ENCODE assay signal across 17 cellular contexts in genomic region chr17:32914181-32914580, GRCh38. TPM values are rescaled to one million over a fixed set of nuclear protein-coding genes. Genes with fewer than 3 reads are reported as not detected.
A peak's percentile ranks its signal among the peaks of the same experiment; 100 is the strongest.
DNase-seq lines count a peak whose midpoint lies in the region; ATAC-seq lines count a peak whose summit lies in the region.
"Had no signal": no experiment of that assay in that cellular context is flagged by ENCODE, and none has a peak within 500 bp of the region (broad histone marks: within the 10 kb centered on the region; RNA-seq: fewer than 3 reads in every experiment).

No MANE protein-coding gene starts in this region.

- H3K4me3 Mint-ChIP-seq in activated T-helper 2 cell treated with anti-CD3 and anti-CD28 coated beads, Interferon-gamma antibody, Interleukin-2, Interleukin-4, amounts not matched to agents 10 μg/mL and 5 μg/mL and 100 μg/mL, durations not matched to agents 14 hours and 24 hours and 36 hours (ENCODE audit: low read depth) = peak overlapping the region; percentile 62
- H3K4me3 Mint-ChIP-seq: CD14-positive monocyte, IgD-negative memory B cell had no signal

- H3K4me1 Mint-ChIP-seq in activated T-helper 2 cell treated with anti-CD3 and anti-CD28 coated beads, Interferon-gamma antibody, Interleukin-2, Interleukin-4, amounts not matched to agents 10 μg/mL and 5 μg/mL and 100 μg/mL, durations not matched to agents 14 hours and 24 hours and 36 hours (ENCODE audit: low read depth) = peaks cover 67% of the 10 kb centered on the region
- H3K4me1 Mint-ChIP-seq: CD14-positive monocyte had no signal

- H3K4me3 ChIP-seq in Karpas-422 (ENCODE audit: low read length) = no peak overlapping the region
- H3K4me3 ChIP-seq: A549 had no signal

- H3K36me3 ChIP-seq in Karpas-422 (ENCODE audit: insufficient read depth, low read length) = no peaks in the 10 kb centered on the region

- H3K9ac ChIP-seq in Karpas-422 (ENCODE audit: low read length) = no peak overlapping the region

- H2AFZ ChIP-seq in Karpas-422 (ENCODE audit: low read length) = no peak overlapping the region

- intact Hi-C loops in activated T-helper 2 cell treated with anti-CD3 and anti-CD28 coated beads, Interferon-gamma antibody, Interleukin-2, Interleukin-4, amounts not matched to agents 10 μg/mL and 5 μg/mL and 100 μg/mL, durations not matched to agents 14 hours and 24 hours and 36 hours (cut with micrococcal nuclease) = loop anchor here (1.0 to 10.0 kb wide), 5 partner anchors 10 to 389 kb away; partner anchors contain the start of genes MYO1D and TMEM98

- no peaks in the 10 kb centered on the region for H3K79me2 ChIP-seq in Karpas-422 (ENCODE audit: low read length)

- H3K27me3 ChIP-seq in Karpas-422 (ENCODE audit: low read length) = no peaks in the 10 kb centered on the region

- H3K27ac Mint-ChIP-seq in activated T-helper 2 cell treated with anti-CD3 and anti-CD28 coated beads, Interferon-gamma antibody, Interleukin-2, Interleukin-4, amounts not matched to agents 10 μg/mL and 5 μg/mL and 100 μg/mL, durations not matched to agents 14 hours and 24 hours and 36 hours = peak overlapping the region; percentile 93
- H3K27ac Mint-ChIP-seq: CD14-positive monocyte, IgD-negative memory B cell had no signal

- H4K20me1 ChIP-seq in Karpas-422 (ENCODE audit: insufficient read depth, low read depth, low read length) = no peaks in the 10 kb centered on the region

- peak; percentile 37 to 61 for DNase-seq in activated CD4-positive, alpha-beta T cell treated with anti-CD3 and anti-CD28 coated beads, Interleukin-2, amount 50 U/mL, for 48 hours
- no peak for DNase-seq in activated CD4-positive, alpha-beta T cell treated with anti-CD3 and anti-CD28 coated beads for 1 hour
- DNase-seq in stimulated activated CD4-positive, alpha-beta T cell treated with anti-CD3 and anti-CD28 coated beads, Interleukin-15, amount 100 ng/mL, for 24 hours = peak; percentile 42
- DNase-seq in stimulated activated CD4-positive, alpha-beta T cell treated with anti-CD3 and anti-CD28 coated beads, Interleukin-12 subunit alpha, Interleukin-12 subunit beta, amount 100 ng/mL, for 4 hours = no peak
- DNase-seq in activated T-helper 2 cell treated with anti-CD3 and anti-CD28 coated beads, Interferon-gamma antibody, Interleukin-2, Interleukin-4, amounts not matched to agents 10 μg/mL and 5 μg/mL and 100 μg/mL, durations not matched to agents 14 hours and 24 hours and 36 hours (ENCODE audit: low spot score) = peak; percentile 39
- no peak for DNase-seq in stimulated activated naive CD8-positive, alpha-beta T cell treated with anti-CD3 and anti-CD28 coated beads, Interleukin-15, Interleukin-2, amounts not matched to agents 100 U/mL and 50 U/mL, for 24 hours
- no peak for DNase-seq in Karpas-422
- DNase-seq: COR-L47, DMS153, EL, NCI-H1436, NCI-H2081, NCI-H510A treated with DMSO at 0.1 percent for 48 hours had no signal

- no peaks in the 10 kb centered on the region for H3K9me2 ChIP-seq in Karpas-422 (replicated peaks; ENCODE audit: insufficient read depth, low read length)

- H3K4me2 ChIP-seq in Karpas-422 (ENCODE audit: low read depth, low read length, poor library complexity, severe bottlenecking) = no peak overlapping the region
- H3K4me2 ChIP-seq: A549 had no signal

- H3K9me3 ChIP-seq in Karpas-422 (ENCODE audit: low read length) = no peaks in the 10 kb centered on the region
- H3K9me3 ChIP-seq: A549 had no signal

- ATAC-seq in stimulated activated naive CD8-positive, alpha-beta T cell treated with anti-CD3 and anti-CD28 coated beads, Interleukin-15, Interleukin-2, amounts not matched to agents 100 U/mL and 50 U/mL, for 24 hours = peak; percentile 56
- ATAC-seq in HG03520 (IDR thresholded peaks at IDR 0.05; ENCODE audit: unreplicated experiment) = no peak
- ATAC-seq: A549 had no signal

- peaks cover 5% of the 10 kb centered on the region for H3K9me3 Mint-ChIP-seq in activated T-helper 2 cell treated with anti-CD3 and anti-CD28 coated beads, Interferon-gamma antibody, Interleukin-2, Interleukin-4, amounts not matched to agents 10 μg/mL and 5 μg/mL and 100 μg/mL, durations not matched to agents 14 hours and 24 hours and 36 hours
- H3K9me3 Mint-ChIP-seq: CD14-positive monocyte, IgD-negative memory B cell had no signal

- H3K27me3 Mint-ChIP-seq in activated T-helper 2 cell treated with anti-CD3 and anti-CD28 coated beads, Interferon-gamma antibody, Interleukin-2, Interleukin-4, amounts not matched to agents 10 μg/mL and 5 μg/mL and 100 μg/mL, durations not matched to agents 14 hours and 24 hours and 36 hours (ENCODE audit: low read depth) = no peaks in the 10 kb centered on the region
- H3K27me3 Mint-ChIP-seq: IgD-negative memory B cell had no signal

- no peak overlapping the region for H3K27ac ChIP-seq in Karpas-422 (ENCODE audit: low read length)
- H3K27ac ChIP-seq: A549 had no signal

- no peaks in the 10 kb centered on the region for H3K4me1 ChIP-seq in Karpas-422 (ENCODE audit: low read length)

- H3K36me3 Mint-ChIP-seq in activated T-helper 2 cell treated with anti-CD3 and anti-CD28 coated beads, Interferon-gamma antibody, Interleukin-2, Interleukin-4, amounts not matched to agents 10 μg/mL and 5 μg/mL and 100 μg/mL, durations not matched to agents 14 hours and 24 hours and 36 hours (ENCODE audit: low read depth) = no peaks in the 10 kb centered on the region
- H3K36me3 Mint-ChIP-seq: CD14-positive monocyte, IgD-negative memory B cell had no signal

RNA-seq across cellular contexts. Expression of gene TMEM98, which starts 13.8 kb away (rescaled TPM):
- total RNA-seq in activated T-helper 2 cell treated with anti-CD3 and anti-CD28 coated beads, Interferon-gamma antibody, Interleukin-2, Interleukin-4, amounts not matched to agents 10 μg/mL and 5 μg/mL and 100 μg/mL, durations not matched to agents 14 hours and 24 hours and 36 hours = 18.8 and 19.3 TPM in 2 replicates
- total RNA-seq in Karpas-422 (2014; rRNA removed; shearing (Covaris generic); ENCODE audit: low replicate concordance) = not detected in 2 replicates

RNA-seq across cellular contexts. Expression of gene MYO1D, which starts 37.3 kb away (rescaled TPM):
- total RNA-seq in activated T-helper 2 cell treated with anti-CD3 and anti-CD28 coated beads, Interferon-gamma antibody, Interleukin-2, Interleukin-4, amounts not matched to agents 10 μg/mL and 5 μg/mL and 100 μg/mL, durations not matched to agents 14 hours and 24 hours and 36 hours = 22.8 and 23.4 TPM in 2 replicates
- 2.5 and 5.6 TPM in 2 replicates for total RNA-seq in Karpas-422 (2014; rRNA removed; shearing (Covaris generic); ENCODE audit: low replicate concordance)

Comparison
In these comparisons a context has a peak if more than half of its experiments do, and no peak if none do; other contexts are left out.
1. DNase-seq: peak in activated CD4-positive, alpha-beta T cell treated with anti-CD3 and anti-CD28 coated beads, Interleukin-2, amount 50 U/mL, for 48 hours (2 of 2), stimulated activated CD4-positive, alpha-beta T cell treated with anti-CD3 and anti-CD28 coated beads, Interleukin-15, amount 100 ng/mL, for 24 hours (single experiment) and activated T-helper 2 cell treated with anti-CD3 and anti-CD28 coated beads, Interferon-gamma antibody, Interleukin-2, Interleukin-4, amounts not matched to agents 10 μg/mL and 5 μg/mL and 100 μg/mL, durations not matched to agents 14 hours and 24 hours and 36 hours (single experiment); none in activated CD4-positive, alpha-beta T cell treated with anti-CD3 and anti-CD28 coated beads for 1 hour (single experiment), stimulated activated CD4-positive, alpha-beta T cell treated with anti-CD3 and anti-CD28 coated beads, Interleukin-12 subunit alpha, Interleukin-12 subunit beta, amount 100 ng/mL, for 4 hours (single experiment), stimulated activated naive CD8-positive, alpha-beta T cell treated with anti-CD3 and anti-CD28 coated beads, Interleukin-15, Interleukin-2, amounts not matched to agents 100 U/mL and 50 U/mL, for 24 hours (single experiment) and Karpas-422 (single experiment).
2. RNA of gene TMEM98, which starts 13.8 kb away (total RNA-seq): 18.8 to 19.3 TPM in activated T-helper 2 cell treated with anti-CD3 and anti-CD28 coated beads, Interferon-gamma antibody, Interleukin-2, Interleukin-4, amounts not matched to agents 10 μg/mL and 5 μg/mL and 100 μg/mL, durations not matched to agents 14 hours and 24 hours and 36 hours; not detected in Karpas-422; every median in the first group is over 10 times any median in the second.